In the genomic region with DNA sequence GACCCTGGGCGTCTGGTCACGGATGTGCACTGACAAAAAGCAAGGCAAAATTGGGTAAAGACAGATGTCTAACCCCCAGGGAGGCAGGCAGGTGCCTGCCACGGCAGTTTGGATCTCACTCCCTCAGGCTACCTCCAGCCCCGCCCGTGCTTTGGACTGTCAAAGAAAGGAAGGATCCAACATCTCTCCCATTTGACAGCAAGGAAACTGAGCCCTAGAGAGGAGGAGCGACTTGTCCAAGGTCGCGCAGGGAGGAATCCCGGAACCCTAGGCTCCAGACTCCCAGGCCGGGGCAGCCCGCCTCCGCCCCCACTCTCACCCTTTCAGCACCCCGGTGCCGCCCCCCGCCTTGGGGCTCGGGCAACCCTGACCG, we compare ENCODE assay signal across 8 cellular contexts. TPM values are rescaled to one million over a fixed set of nuclear protein-coding genes. Genes with fewer than 3 reads are reported as not detected.
DNase-seq lines count a peak whose midpoint lies in the region; ATAC-seq, FAIRE-seq and TF ChIP-seq lines count a peak whose summit lies in the region.

No MANE protein-coding gene starts in this region.

- TF ChIP-seq CTCF in BE2C (IDR thresholded peaks at IDR 0.05; ENCODE audit: low read depth, low read length) (no peak), OCI-LY1 (IDR thresholded peaks at IDR 0.05; ENCODE audit: low read length) (no peak), endothelial cell of umbilical vein (IDR thresholded peaks at IDR 0.05; ENCODE audit: extremely low read depth in 1 of 2, insufficient read depth in 1 of 2, low read depth in 1 of 2, low read length in 2 of 2) (no peak), neural crest cell (conservative IDR thresholded peaks at IDR 0.05) (no peak), D721Med (IDR thresholded peaks at IDR 0.05; ENCODE audit: insufficient read depth, missing control alignments) (no peak)

- no peaks in the 10 kb centered on the region for H3K9me2 ChIP-seq in OCI-LY1 (ENCODE audit: low read depth, low read length)

- no peaks in the 10 kb centered on the region for H3K9me1 ChIP-seq in endothelial cell of umbilical vein (replicated peaks; ENCODE audit: control insufficient read depth, extremely low read depth, insufficient read depth, low read length)

- H4K20me1 ChIP-seq in OCI-LY1 (ENCODE audit: insufficient read depth, low read length) = no peaks in the 10 kb centered on the region
- H4K20me1 ChIP-seq in endothelial cell of umbilical vein (replicated peaks; ENCODE audit: control insufficient read depth, extremely low read depth, insufficient read depth, low read length) = no peaks in the 10 kb centered on the region

- peak overlapping the region; percentile 96 for H3K4me2 ChIP-seq in OCI-LY1 (ENCODE audit: low read length)
- peak overlapping the region; percentile 97 for H3K4me2 ChIP-seq in endothelial cell of umbilical vein (ENCODE audit: insufficient read depth, low read length)

- POLR2A ChIA-PET in endothelial cell of umbilical vein (lab: Charles Lee) = no interaction called here

- FAIRE-seq in endothelial cell of umbilical vein (lab: Jason Lieb, UNC) = no peak
- no peak for FAIRE-seq in D721Med (lab: Jason Lieb, UNC)

- H3K36me3 ChIP-seq in BE2C = no peaks in the 10 kb centered on the region
- peaks cover 25% of the 10 kb centered on the region; the same call in 1 of the 2 replicates for H3K36me3 ChIP-seq in OCI-LY1 (ENCODE audit: insufficient read depth, low read length)
- H3K36me3 ChIP-seq in endothelial cell of umbilical vein (ENCODE audit: control insufficient read depth in 2 of 2, extremely low read depth in 1 of 2, insufficient read depth in 2 of 2, low read length in 2 of 2) = no peaks in the 10 kb centered on the region

- H3F3A ChIP-seq in OCI-LY1 (ENCODE audit: insufficient read depth, low read length) = no peaks in the 10 kb centered on the region; the same call in none of the 2 replicates

- no peaks in the 10 kb centered on the region for H3K36me3 Mint-ChIP-seq in neural crest cell (ENCODE audit: low read depth)

- H2AFZ ChIP-seq in OCI-LY1 (ENCODE audit: low read length) (no peak overlapping the region), endothelial cell of umbilical vein (ENCODE audit: low read depth, low read length) (peak overlapping the region; percentile 95)

- H3K9ac ChIP-seq in OCI-LY1 (ENCODE audit: low read length) (peak overlapping the region; percentile 82), endothelial cell of umbilical vein (replicated peaks; ENCODE audit: extremely low read depth, insufficient read depth, low read length) (peak overlapping the region; percentile 98)

- H3K4me3 ChIP-seq in BE2C (ENCODE audit: low read depth, low read length) (peak overlapping the region; percentile 80), OCI-LY1 (ENCODE audit: low read depth, low read length, poor library complexity, severe bottlenecking) (peak overlapping the region; percentile 72), endothelial cell of umbilical vein (replicated peaks in 1 of 3; ENCODE audit: insufficient read depth in 1 of 3, low read depth in 1 of 3, low read length in 3 of 3) (peak overlapping the region; percentile 73 to 98 (median 77))

- dilution Hi-C loops in endothelial cell of umbilical vein (cut with MboI; ENCODE audit: extremely low pct_ligation_motif_present, low sequenced_read_pairs) = no loop called here

- H3K4me3 Mint-ChIP-seq in neural crest cell = peak overlapping the region; percentile 86

- intact Hi-C loops in endothelial cell of umbilical vein (cut with micrococcal nuclease) = loop anchor here (5.0 kb wide), 3 partner anchors 262 to 302 kb away; partner anchors contain the start of genes HSPA5 and RABEPK

- no peaks in the 10 kb centered on the region for H3K79me2 ChIP-seq in OCI-LY1 (ENCODE audit: insufficient read depth, low read length)
- H3K79me2 ChIP-seq in endothelial cell of umbilical vein (ENCODE audit: control insufficient read depth, insufficient read depth, low read length) = peaks cover 5% of the 10 kb centered on the region

- TF ChIP-seq POLR2A in endothelial cell of umbilical vein (IDR thresholded peaks at IDR 0.05; ENCODE audit: low read depth, low read length) = no peak

- DNase-seq in BE2C (peak; percentile 51), endothelial cell of umbilical vein (ENCODE audit: low read depth, low spot score) (no peak), neural crest cell (ENCODE audit: low read depth, low spot score) (no peak), D721Med (ENCODE audit: insufficient read length, low spot score) (no peak), kidney tubule cell (ENCODE audit: low spot score) (no peak)

- H3K4me1 ChIP-seq in BE2C = no peaks in the 10 kb centered on the region
- peaks cover 33% of the 10 kb centered on the region for H3K4me1 ChIP-seq in OCI-LY1 (ENCODE audit: insufficient read depth, low read length, severe bottlenecking)
- peaks cover 13% of the 10 kb centered on the region for H3K4me1 ChIP-seq in endothelial cell of umbilical vein (ENCODE audit: control insufficient read depth, extremely low read depth, insufficient read depth, low read length)

- H3K27ac Mint-ChIP-seq in neural crest cell (ENCODE audit: unreplicated experiment) = peak overlapping the region; percentile 87

- TSS peak; percentile 67 for BruUV-seq in endothelial cell of umbilical vein (replicated peaks; lab: Mats Ljungman, UMichigan)

- H3K27me3 Mint-ChIP-seq in neural crest cell (ENCODE audit: low read depth) = no peaks in the 10 kb centered on the region

- H3K4me1 Mint-ChIP-seq in neural crest cell = peaks cover 23% of the 10 kb centered on the region

- ATAC-seq in GM18861 (IDR thresholded peaks at IDR 0.05; ENCODE audit: unreplicated experiment) (peak; percentile 24), HG03039 (IDR thresholded peaks at IDR 0.05; ENCODE audit: unreplicated experiment) (peak; percentile 33)

- no peaks in the 10 kb centered on the region for H3K9me3 ChIP-seq in BE2C
- no peaks in the 10 kb centered on the region for H3K9me3 ChIP-seq in OCI-LY1 (ENCODE audit: low read length)
- no peaks in the 10 kb centered on the region for H3K9me3 ChIP-seq in endothelial cell of umbilical vein (replicated peaks; ENCODE audit: control insufficient read depth, insufficient read depth, low read length)

- H3K27me3 ChIP-seq in BE2C (no peaks in the 10 kb centered on the region), OCI-LY1 (ENCODE audit: insufficient read depth, low read length) (no peaks in the 10 kb centered on the region), endothelial cell of umbilical vein (ENCODE audit: control insufficient read depth in 2 of 2, insufficient read depth in 2 of 2, low read length in 2 of 2) (no peaks in the 10 kb centered on the region)

- CTCF ChIA-PET in endothelial cell of umbilical vein (lab: Charles Lee) = no interaction called here

- H3K27ac ChIP-seq in OCI-LY1 (ENCODE audit: low read depth, low read length, poor library complexity, severe bottlenecking) = peak overlapping the region; percentile 84
- H3K27ac ChIP-seq in endothelial cell of umbilical vein (ENCODE audit: insufficient read depth, low read depth, low read length) = peak overlapping the region; percentile 98

- H3K9me3 Mint-ChIP-seq in neural crest cell = no peaks in the 10 kb centered on the region

TF ChIP-seq in endothelial cell of umbilical vein, 7 proteins besides CTCF, POLR2A, EP300 and RAD21:
- no peak for TF ChIP-seq EZH2 (IDR thresholded peaks at IDR 0.05; ENCODE audit: borderline replicate concordance, low read depth, low read length, severe bottlenecking)
- TF ChIP-seq POLR2AphosphoS5 (IDR thresholded peaks at IDR 0.05; ENCODE audit: insufficient read depth, low read depth, low read length) = no peak
- no peak for TF ChIP-seq JUN (IDR thresholded peaks at IDR 0.05; ENCODE audit: borderline replicate concordance, insufficient read depth, insufficient read length, low read depth)
- no peak for TF ChIP-seq MYC (IDR thresholded peaks at IDR 0.05; ENCODE audit: low read depth, low read length)

RNA-seq across cellular contexts. Expression of gene GOLGA1, which starts 0.4 kb away (rescaled TPM):
- polyA plus RNA-seq in BE2C (2012; ENCODE audit: insufficient read depth, insufficient read length, low read depth) = 17.7 TPM
- 14.7 and 19.9 TPM in 2 replicates for total RNA-seq in endothelial cell of umbilical vein
- 12.4 and 13.1 TPM in 2 replicates for polyA plus RNA-seq in endothelial cell of umbilical vein
- 8.8 and 9.1 TPM in 2 replicates for polyA plus RNA-seq in endothelial cell of umbilical vein (2011; cell fraction: cytosol; rRNA removed)
- 33.4 TPM in 2 replicates for polyA plus RNA-seq in endothelial cell of umbilical vein (2011; cell fraction: nucleus; rRNA removed)
- polyA plus RNA-seq in endothelial cell of umbilical vein (2012) = 9.8 TPM in 2 replicates
- 10.0 and 12.1 TPM in 2 replicates for polyA minus RNA-seq in endothelial cell of umbilical vein
- 10.8 TPM for polyA minus RNA-seq in endothelial cell of umbilical vein (2011; cell fraction: cytosol; rRNA and poly(A)+ RNA removed)
- polyA minus RNA-seq in endothelial cell of umbilical vein (2011; cell fraction: nucleus; rRNA and poly(A)+ RNA removed) = 9.7 and 17.4 TPM in 2 replicates
- total RNA-seq in neural crest cell = 15.9 and 18.7 TPM in 2 replicates
